Comparison of ENCODE assay signal across 8 cellular contexts in the genomic region with DNA sequence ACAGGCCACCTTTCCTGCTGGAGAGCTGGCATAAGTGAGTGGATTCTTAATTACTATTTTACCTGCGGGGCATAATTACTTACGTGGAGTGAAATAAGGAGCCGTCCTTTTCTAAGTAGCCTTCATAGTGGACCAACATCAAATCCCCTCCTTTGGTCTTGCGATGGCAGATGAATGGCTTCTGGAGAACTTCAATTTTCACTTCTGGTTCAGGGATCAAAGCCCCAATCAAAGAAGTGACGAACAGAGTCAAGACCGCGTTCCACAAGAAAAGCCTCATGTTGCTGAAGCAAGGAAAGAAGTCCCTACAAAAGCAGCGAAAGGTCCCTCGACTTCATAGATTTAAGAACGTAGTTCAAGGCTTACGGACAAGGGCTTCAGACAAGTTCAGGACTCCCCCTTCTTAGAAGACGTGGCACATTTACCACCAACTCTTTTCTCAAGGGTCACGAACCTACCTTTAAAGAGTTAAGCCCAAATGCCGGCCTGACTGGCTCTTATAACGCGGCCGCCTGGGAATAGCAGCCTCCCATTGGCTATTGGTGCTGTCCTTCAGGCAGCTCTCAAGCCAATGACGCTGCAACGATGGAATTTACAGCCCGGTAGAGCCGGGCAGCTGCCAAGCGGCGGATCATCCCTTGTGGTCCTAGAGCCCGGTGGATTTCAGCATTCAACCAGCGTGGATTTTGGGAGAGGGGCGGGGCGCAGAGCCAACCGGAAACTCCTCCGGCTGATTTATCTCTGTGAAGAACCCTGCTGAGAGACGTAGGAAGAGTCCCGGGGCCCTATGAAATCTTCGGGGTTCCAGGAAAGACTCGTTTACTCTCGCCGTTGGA. TPM values are rescaled to one million over a fixed set of nuclear protein-coding genes. Genes with fewer than 3 reads are reported as not detected.
DNase-seq lines count a peak whose midpoint lies in the region; ATAC-seq and TF ChIP-seq lines count a peak whose summit lies in the region.

A gene with protein sequence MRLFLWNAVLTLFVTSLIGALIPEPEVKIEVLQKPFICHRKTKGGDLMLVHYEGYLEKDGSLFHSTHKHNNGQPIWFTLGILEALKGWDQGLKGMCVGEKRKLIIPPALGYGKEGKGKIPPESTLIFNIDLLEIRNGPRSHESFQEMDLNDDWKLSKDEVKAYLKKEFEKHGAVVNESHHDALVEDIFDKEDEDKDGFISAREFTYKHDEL (minus strand): TSS at position 474 of the 836 bp plus-strand sequence. CDS start 194 bp downstream, at position 280.

- 0 out of 2 replicates have a peak, but pooled peaks cover 3% of the 10 kb centered on the region for H4K20me1 ChIP-seq in PC-3 (ENCODE audit: low read length)

- peak within 1 kb of the TSS in 3 of 4 donors; percentile 94 to 99 (median 98) for H3K4me3 Mint-ChIP-seq in IgD-negative memory B cell
- H3K4me3 Mint-ChIP-seq in activated T-cell treated with anti-CD3 and anti-CD28 coated beads, Interleukin-2, amount 50 U/mL, for 4 hours: peak within 1 kb of the TSS; percentile 93

- WGBS in esophagus, 2 donors: 0 to 1% methylated on average over 35 of the region's 35 CpGs

- no peaks in the 10 kb centered on the region for H3F3A ChIP-seq in PC-3 (ENCODE audit: low read length, unreplicated experiment)

- intact Hi-C loops in PC-3 (cut with micrococcal nuclease): loop anchor here (1.0 to 5.0 kb wide), 4 partner anchors 31 to 146 kb away; no protein-coding TSS in a partner anchor

- TSS peak; percentile 79 for BruUV-seq in PC-3 (replicated peaks; lab: Mats Ljungman, UMichigan)

- H3K9me3 Mint-ChIP-seq in IgD-negative memory B cell: no peaks in the 10 kb centered on the region
- H3K9me3 Mint-ChIP-seq in activated T-cell treated with anti-CD3 and anti-CD28 coated beads, Interleukin-2, amount 50 U/mL, for 4 hours: no peaks in the 10 kb centered on the region

- CTCF ChIA-PET in PC-3 (lab: Charles Lee): interaction anchor here (0.9 kb wide), 1 partner anchor 24 kb away, joined by 3 read pairs; no protein-coding TSS in a partner anchor

- H3K36me3 ChIP-seq in PC-3 (ENCODE audit: low read depth, low read length) (no peaks in the 10 kb centered on the region), esophagus (ENCODE audit: control insufficient read depth in 2 of 2, insufficient read depth in 2 of 2, low read length in 1 of 2) (no peaks in the 10 kb centered on the region), mucosa of rectum (ENCODE audit: control insufficient read depth in 2 of 2, insufficient read depth in 2 of 2, low read length in 2 of 2) (no peaks in the 10 kb centered on the region)

- H3K4me3 ChIP-seq in PC-3 (ENCODE audit: low read length): peak within 1 kb of the TSS; percentile 84
- H3K4me3 ChIP-seq in esophagus (ENCODE audit: low read depth in 1 of 2, low read length in 2 of 2): peak within 1 kb of the TSS; percentile 55 to 79
- peak within 1 kb of the TSS; percentile 91 to 100 for H3K4me3 ChIP-seq in mucosa of rectum (ENCODE audit: low read length in 2 of 2)

- no peaks in the 10 kb centered on the region for H3K9me2 ChIP-seq in PC-3 (replicated peaks; ENCODE audit: low read length)

- H3K9me3 ChIP-seq in PC-3 (ENCODE audit: low read length): no peaks in the 10 kb centered on the region
- H3K9me3 ChIP-seq in esophagus (ENCODE audit: control insufficient read depth in 2 of 2, insufficient read depth in 1 of 2, low read depth in 1 of 2, low read length in 1 of 2): no peaks in the 10 kb centered on the region
- no peaks in the 10 kb centered on the region for H3K9me3 ChIP-seq in mucosa of rectum (ENCODE audit: control insufficient read depth in 2 of 2, low read length in 2 of 2)

- POLR2A ChIA-PET in PC-3 (lab: Charles Lee; ENCODE audit: unreplicated experiment): no interaction called here

- H3K36me3 Mint-ChIP-seq in IgD-negative memory B cell: peaks cover 1% of the 10 kb centered on the region
- H3K36me3 Mint-ChIP-seq in activated T-cell treated with anti-CD3 and anti-CD28 coated beads, Interleukin-2, amount 50 U/mL, for 4 hours (ENCODE audit: insufficient read depth): no peaks in the 10 kb centered on the region

- TF ChIP-seq CTCF in PC-3 (conservative IDR thresholded peaks at IDR 0.05; ENCODE audit: low read depth, low read length): no peak

- H3K4me1 Mint-ChIP-seq in IgD-negative memory B cell: peaks cover 22 to 28% (median 27%) of the 10 kb centered on the region in 3 donors
- H3K4me1 Mint-ChIP-seq in activated T-cell treated with anti-CD3 and anti-CD28 coated beads, Interleukin-2, amount 50 U/mL, for 4 hours (ENCODE audit: low read depth): peaks cover 29% of the 10 kb centered on the region

- H3K4me2 ChIP-seq in PC-3 (ENCODE audit: low read length): peak within 1 kb of the TSS; percentile 94

- H3K27ac ChIP-seq in PC-3 (ENCODE audit: low read length) (peak within 1 kb of the TSS; percentile 64), esophagus (ENCODE audit: low read depth in 2 of 2, low read length in 1 of 2) (peak within 1 kb of the TSS; percentile 84 to 94), mucosa of rectum (ENCODE audit: low read depth in 2 of 2, low read length in 2 of 2) (peak within 1 kb of the TSS; percentile 78 to 84)

- ATAC-seq in GM21576 (IDR thresholded peaks at IDR 0.05; ENCODE audit: unreplicated experiment) (peak; percentile 71), PC-3 (peak; percentile 83)
- peak; percentile 88 to 89 for ATAC-seq in activated T-cell treated with anti-CD3 and anti-CD28 coated beads, Interleukin-2, amount 50 U/mL, for 4 hours

- H3K27me3 ChIP-seq in PC-3 (ENCODE audit: low read length): no peaks in the 10 kb centered on the region
- H3K27me3 ChIP-seq in esophagus (ENCODE audit: control insufficient read depth in 1 of 2, insufficient read depth in 2 of 2, low read length in 2 of 2): no peaks in the 10 kb centered on the region
- H3K27me3 ChIP-seq in mucosa of rectum (ENCODE audit: control insufficient read depth in 2 of 2, insufficient read depth in 2 of 2, low read length in 2 of 2): no peaks in the 10 kb centered on the region

- peak within 1 kb of the TSS; percentile 87 for H2AFZ ChIP-seq in PC-3 (ENCODE audit: low read length)

- peak within 1 kb of the TSS; percentile 75 for H3K9ac ChIP-seq in PC-3 (ENCODE audit: low read length)
- peak within 1 kb of the TSS; percentile 68 to 87 for H3K9ac ChIP-seq in mucosa of rectum (ENCODE audit: low read depth in 1 of 2, low read length in 2 of 2)

- H3K27me3 Mint-ChIP-seq in IgD-negative memory B cell: no peaks in the 10 kb centered on the region
- no peaks in the 10 kb centered on the region for H3K27me3 Mint-ChIP-seq in activated T-cell treated with anti-CD3 and anti-CD28 coated beads, Interleukin-2, amount 50 U/mL, for 4 hours (ENCODE audit: low read depth)

- peaks cover 20% of the 10 kb centered on the region; the same call in 1 of the 2 replicates for H3K4me1 ChIP-seq in PC-3 (ENCODE audit: insufficient read depth, low read length)
- H3K4me1 ChIP-seq in esophagus (ENCODE audit: control insufficient read depth in 2 of 2, insufficient read depth in 2 of 2, low read length in 1 of 2): peaks cover 2 to 3% of the 10 kb centered on the region in 2 donors
- peaks cover 16 to 22% of the 10 kb centered on the region in 2 donors for H3K4me1 ChIP-seq in mucosa of rectum (ENCODE audit: control insufficient read depth in 2 of 2, insufficient read depth in 2 of 2, low read length in 2 of 2)

- H3K27ac Mint-ChIP-seq in IgD-negative memory B cell: peak within 1 kb of the TSS; percentile 92 to 98 (median 97)

- peak; percentile 99 for DNase-seq in DMS153 treated with DMSO at 0.1 percent for 48 hours (lab: John Stamatoyannopoulos, UW; ENCODE audit: unreplicated experiment)
- peak; percentile 98 for DNase-seq in PC-3
- peak; percentile 87 for DNase-seq in activated T-cell treated with anti-CD3 and anti-CD28 coated beads, Interleukin-2, amount 50 U/mL, for 4 hours
- peak; percentile 75 to 86 for DNase-seq in stimulated activated CD8-positive, alpha-beta memory T cell treated with anti-CD3 and anti-CD28 coated beads, Interleukin-4, amount 100 ng/mL, for 4 hours (ENCODE audit: low read depth in 2 of 2, low spot score in 1 of 2)

- peaks cover 70% of the 10 kb centered on the region for H3K79me2 ChIP-seq in PC-3 (ENCODE audit: low read length)

RNA-seq across cellular contexts. Expression of the gene that starts here (rescaled TPM):
- polyA plus RNA-seq in IgD-negative memory B cell: 3.6 TPM
- 9.0 and 10.1 TPM in 2 replicates for total RNA-seq in PC-3 (2014; rRNA removed)
- 1 to 10 TPM; 5.3 to 7.0 (median 5.9) TPM for total RNA-seq in activated T-cell treated with anti-CD3 and anti-CD28 coated beads, Interleukin-2, amount 50 U/mL, for 4 hours
- polyA plus RNA-seq in esophagus: 1 to 10 TPM; 1.9 to 3.0 TPM

Comparison
In these comparisons a context has a peak if more than half of its experiments do, and no peak if none do; other contexts are left out.
1. Peak in every context shown above with its lines: DNase-seq, ATAC-seq, H3K4me3 ChIP-seq and H3K27ac ChIP-seq.